ENCODE assay signal across 15 cellular contexts in the genomic region with DNA sequence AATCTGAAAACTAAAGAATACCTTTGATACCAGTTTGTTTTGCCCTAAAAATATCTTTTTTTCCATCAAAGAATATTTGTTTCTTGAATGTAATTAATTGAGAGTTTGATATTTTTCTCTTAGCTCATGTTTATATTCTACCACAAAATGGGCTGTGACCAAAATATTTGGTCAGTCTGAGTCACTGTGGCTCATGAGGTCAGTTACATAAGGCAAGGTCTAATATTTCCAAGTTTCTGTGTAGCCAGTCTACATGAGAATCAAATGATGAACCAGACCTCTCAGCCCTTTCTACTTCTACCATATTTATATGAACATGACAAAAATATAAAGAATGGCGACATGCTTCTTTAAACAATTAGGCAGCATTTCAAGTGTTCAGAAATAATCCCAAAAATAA.
DNase-seq lines count a peak whose midpoint lies in the region; FAIRE-seq and TF ChIP-seq lines count a peak whose summit lies in the region.
"Had no signal": no experiment of that assay in that cellular context is flagged by ENCODE, and none has a peak within 500 bp of the region (broad histone marks: within the 10 kb centered on the region; RNA-seq: fewer than 3 reads in every experiment).

No MANE protein-coding gene starts in this region.

- no peak overlapping the region for H3K4me3 ChIP-seq in keratinocyte (ENCODE audit: control insufficient read depth in 2 of 3, extremely low read depth in 1 of 3, insufficient read depth in 2 of 3, low read depth in 1 of 3, low read length in 3 of 3)
- H3K4me3 ChIP-seq: mucosa of descending colon had no signal

- peaks cover 5% of the 10 kb centered on the region for H3K9me3 Mint-ChIP-seq in T-helper 2 cell treated with Interferon-gamma antibody and Interleukin-4, amounts not matched to agents 5 μg/mL and 100 μg/mL, for 36 hours
- H3K9me3 Mint-ChIP-seq: stimulated activated naive CD8-positive, alpha-beta T cell treated with anti-CD3 and anti-CD28 coated beads, Interleukin-15, Interleukin-2, amounts not matched to agents 100 ng/mL and 50 ng/mL, for 24 hours had no signal

- peaks cover 33% of the 10 kb centered on the region for H3K4me1 ChIP-seq in keratinocyte (ENCODE audit: control insufficient read depth, extremely low read depth, insufficient read depth, low read length)

- H3K27me3 ChIP-seq in keratinocyte (ENCODE audit: control insufficient read depth, extremely low read depth, insufficient read depth, low read length) = no peaks in the 10 kb centered on the region

- FAIRE-seq in keratinocyte (lab: Jason Lieb, UNC) = no peak

- no peak overlapping the region for H3K4me3 Mint-ChIP-seq in T-helper 2 cell treated with Interferon-gamma antibody and Interleukin-4, amounts not matched to agents 5 μg/mL and 100 μg/mL, for 36 hours
- H3K4me3 Mint-ChIP-seq: stimulated activated naive CD8-positive, alpha-beta T cell treated with anti-CD3 and anti-CD28 coated beads, Interleukin-15, Interleukin-2, amounts not matched to agents 100 ng/mL and 50 ng/mL, for 24 hours; T-helper 1 cell treated with Interleukin-12 subunit alpha and Interleukin-12 subunit beta and Interleukin-4 antibody, amounts not matched to agents 30 μg/mL and 1 μg/mL, for 36 hours had no signal

- H3K27me3 Mint-ChIP-seq in T-helper 2 cell treated with Interferon-gamma antibody and Interleukin-4, amounts not matched to agents 5 μg/mL and 100 μg/mL, for 36 hours (ENCODE audit: low read depth) = no peaks in the 10 kb centered on the region

- dilution Hi-C loops in keratinocyte (cut with MboI; ENCODE audit: extremely low pct_ligation_motif_present, low sequenced_read_pairs) = no loop called here

- H3K9me1 ChIP-seq in keratinocyte (ENCODE audit: control insufficient read depth, extremely low read depth, insufficient read depth, low read length) = no peaks in the 10 kb centered on the region

- no peaks in the 10 kb centered on the region for H3K9me3 ChIP-seq in keratinocyte (ENCODE audit: control insufficient read depth, low read depth, low read length)
- H3K9me3 ChIP-seq: mucosa of descending colon had no signal

- no peaks in the 10 kb centered on the region for H3K36me3 ChIP-seq in keratinocyte (ENCODE audit: control insufficient read depth in 2 of 2, extremely low read depth in 1 of 2, insufficient read depth in 2 of 2, low read length in 2 of 2)

- peaks cover 1% of the 10 kb centered on the region for H3K36me3 Mint-ChIP-seq in T-helper 2 cell treated with Interferon-gamma antibody and Interleukin-4, amounts not matched to agents 5 μg/mL and 100 μg/mL, for 36 hours (ENCODE audit: low read depth)

- H3K9ac ChIP-seq in keratinocyte (ENCODE audit: control insufficient read depth, extremely low read depth, insufficient read depth, low read length) = no peak overlapping the region

- no peaks in the 10 kb centered on the region for H4K20me1 ChIP-seq in keratinocyte (ENCODE audit: control insufficient read depth, extremely low read depth, insufficient read depth, low read length)

- H3K27ac ChIP-seq in keratinocyte (ENCODE audit: control insufficient read depth, insufficient read depth, low read length) = peak overlapping the region; percentile 73

- peaks cover 12% of the 10 kb centered on the region for H3K4me1 Mint-ChIP-seq in T-helper 2 cell treated with Interferon-gamma antibody and Interleukin-4, amounts not matched to agents 5 μg/mL and 100 μg/mL, for 36 hours (ENCODE audit: low read depth)

- H3K79me2 ChIP-seq in keratinocyte (ENCODE audit: control insufficient read depth, insufficient read depth, low read length) = no peaks in the 10 kb centered on the region

- H3K27ac Mint-ChIP-seq in T-helper 2 cell treated with Interferon-gamma antibody and Interleukin-4, amounts not matched to agents 5 μg/mL and 100 μg/mL, for 36 hours = no peak overlapping the region
- H3K27ac Mint-ChIP-seq: stimulated activated naive CD8-positive, alpha-beta T cell treated with anti-CD3 and anti-CD28 coated beads, Interleukin-15, Interleukin-2, amounts not matched to agents 100 ng/mL and 50 ng/mL, for 24 hours; T-helper 1 cell treated with Interleukin-12 subunit alpha and Interleukin-12 subunit beta and Interleukin-4 antibody, amounts not matched to agents 30 μg/mL and 1 μg/mL, for 36 hours had no signal

- H2AFZ ChIP-seq in keratinocyte (ENCODE audit: control insufficient read depth, low read length) = no peak overlapping the region

- H3K4me2 ChIP-seq in keratinocyte (ENCODE audit: control insufficient read depth, extremely low read depth, insufficient read depth, low read depth, low read length) = no peak overlapping the region

- peak; percentile 71 for DNase-seq in AG08395 (ENCODE audit: low spot score)
- peak; percentile 10 for DNase-seq in HPDE6-E6E7 (ENCODE audit: extremely low spot score)
- peak; percentile 79 for DNase-seq in astrocyte of the hippocampus (ENCODE audit: low read depth, low spot score)
- peak; percentile 52 for DNase-seq in keratinocyte (ENCODE audit: low read depth, low spot score)
- no peak for DNase-seq in OCI-M2 (lab: John Stamatoyannopoulos, UW; ENCODE audit: unreplicated experiment)
- no peak for DNase-seq in T-helper 2 cell treated with Interferon-gamma antibody and Interleukin-4, amounts not matched to agents 5 μg/mL and 100 μg/mL, for 36 hours (ENCODE audit: low spot score)
- no peak for DNase-seq in D341Med (ENCODE audit: low spot score)
- DNase-seq in stimulated activated CD4-positive, alpha-beta T cell treated with anti-CD3 and anti-CD28 coated beads, Interleukin-15, amount 100 ng/mL, for 24 hours = no peak
- DNase-seq: activated CD4-positive, alpha-beta T cell treated with anti-CD3 and anti-CD28 coated beads, Interleukin-2, amount 50 U/mL, for 1 hour; C1 segment of cervical spinal cord; GF-D8; Karpas-422; mucosa of descending colon had no signal

- no peak for TF ChIP-seq CTCF in keratinocyte (optimal IDR thresholded peaks at IDR 0.05 in 1 of 3, IDR thresholded peaks at IDR 0.05 in 1 of 3, conservative IDR thresholded peaks at IDR 0.05 in 1 of 3; ENCODE audit: extremely low read depth in 1 of 3, insufficient read depth in 2 of 3, low read length in 3 of 3)

Comparison
In these comparisons a context has a peak if more than half of its experiments do, and no peak if none do; other contexts are left out.
1. DNase-seq: peak in AG08395 (single experiment), HPDE6-E6E7 (single experiment), astrocyte of the hippocampus (single experiment) and keratinocyte (single experiment); none in OCI-M2 (single experiment), T-helper 2 cell treated with Interferon-gamma antibody and Interleukin-4, amounts not matched to agents 5 μg/mL and 100 μg/mL, for 36 hours (single experiment), D341Med (single experiment) and stimulated activated CD4-positive, alpha-beta T cell treated with anti-CD3 and anti-CD28 coated beads, Interleukin-15, amount 100 ng/mL, for 24 hours (single experiment).